Comparison of ENCODE assay signal across 11 cellular contexts in genomic region chr3:53056442-53056841, GRCh38. TPM values are rescaled to one million over a fixed set of nuclear protein-coding genes. Genes with fewer than 3 reads are reported as not detected.
DNase-seq lines count a peak whose midpoint lies in the region; ATAC-seq, FAIRE-seq and TF ChIP-seq lines count a peak whose summit lies in the region.
"Had no signal": no experiment of that assay in that cellular context is flagged by ENCODE, and none has a peak within 500 bp of the region (broad histone marks: within the 10 kb centered on the region; RNA-seq: fewer than 3 reads in every experiment).

No MANE protein-coding gene starts in this region.

- H3K79me2 ChIP-seq in K562 (ENCODE audit: control insufficient read depth, insufficient read depth, low read length): no peaks in the 10 kb centered on the region

- peaks cover 13% of the 10 kb centered on the region for H3K27me3 Mint-ChIP-seq in neural crest cell (ENCODE audit: low read depth)
- H3K27me3 Mint-ChIP-seq in activated naive CD8-positive, alpha-beta T cell treated with anti-CD3 and anti-CD28 coated beads, Interleukin-2, amount 50 U/mL, for 24 hours: no peaks in the 10 kb centered on the region
- H3K27me3 Mint-ChIP-seq: stimulated activated naive B cell treated with anti-CD40 and anti-IgM and Interleukin-4, amounts not matched to agents 10 μg/mL and 1 μg/mL and 100 μg/mL, for 72 hours had no signal

- ATAC-seq in K562 (peak; percentile 95), HG03432 (IDR thresholded peaks at IDR 0.05; ENCODE audit: unreplicated experiment) (no peak)
- no peak for ATAC-seq in activated naive CD8-positive, alpha-beta T cell treated with anti-CD3 and anti-CD28 coated beads, Interleukin-2, amount 50 U/mL, for 24 hours

- no peaks in the 10 kb centered on the region for H3K9me1 ChIP-seq in K562 (ENCODE audit: control insufficient read depth, insufficient read depth, low read length)

- H3K27me3 ChIP-seq in K562 (ENCODE audit: control insufficient read depth in 2 of 2, insufficient read depth in 2 of 2, low read length in 2 of 2): no peaks in the 10 kb centered on the region

- H4K20me1 ChIP-seq in K562 (replicated peaks; ENCODE audit: control insufficient read depth, insufficient read depth, low read length): no peaks in the 10 kb centered on the region

- no peak overlapping the region for H3K27ac Mint-ChIP-seq in neural crest cell (ENCODE audit: unreplicated experiment)
- H3K27ac Mint-ChIP-seq in activated naive CD8-positive, alpha-beta T cell treated with anti-CD3 and anti-CD28 coated beads, Interleukin-2, amount 50 U/mL, for 24 hours: no peak overlapping the region
- H3K27ac Mint-ChIP-seq: stimulated activated naive B cell treated with anti-CD40 and anti-IgM and Interleukin-4, amounts not matched to agents 10 μg/mL and 1 μg/mL and 100 μg/mL, for 72 hours had no signal

- no peaks in the 10 kb centered on the region for H3K4me1 ChIP-seq in K562 (replicated peaks in 1 of 2; ENCODE audit: control insufficient read depth in 2 of 2, insufficient read depth in 2 of 2, low read length in 2 of 2)

- no peaks in the 10 kb centered on the region for H3K4me1 Mint-ChIP-seq in neural crest cell
- no peaks in the 10 kb centered on the region for H3K4me1 Mint-ChIP-seq in activated naive CD8-positive, alpha-beta T cell treated with anti-CD3 and anti-CD28 coated beads, Interleukin-2, amount 50 U/mL, for 24 hours

- TF ChIP-seq POLR2A in K562 (conservative IDR thresholded peaks at IDR 0.05): no peak

- TF ChIP-seq CTCF in K562 (IDR thresholded peaks at IDR 0.05 in 2 of 3, conservative IDR thresholded peaks at IDR 0.05 in 1 of 3; ENCODE audit: insufficient read depth in 2 of 3, low read depth in 1 of 3, low read length in 3 of 3) (peak in 2 of 3 experiments; percentile 31 to 36; a peak in 3 of 6 replicates), neural crest cell (conservative IDR thresholded peaks at IDR 0.05) (peak; percentile 44)

- H3K4me2 ChIP-seq in K562 (ENCODE audit: insufficient read depth, low read length): no peak overlapping the region

- BruUV-seq in K562 (replicated peaks; lab: Mats Ljungman, UMichigan): no TSS peak

- intact Hi-C loops in K562 (cut with micrococcal nuclease): no loop called here

- no peaks in the 10 kb centered on the region for H3K36me3 ChIP-seq in K562 (ENCODE audit: control insufficient read depth, insufficient read depth, low read length)

- H3K27ac ChIP-seq in K562 (ENCODE audit: extremely low read depth, low read depth, low read length): no peak overlapping the region

- WGBS in K562 (ENCODE audit: insufficient coverage, low coverage, missing lambda C conversion rate): 28% methylated on average over 2 of the region's 2 CpGs

- TF ChIP-seq EP300 in K562 (IDR thresholded peaks at IDR 0.05; ENCODE audit: low read length): no peak

- H3K36me3 Mint-ChIP-seq in neural crest cell (ENCODE audit: low read depth): no peaks in the 10 kb centered on the region
- H3K36me3 Mint-ChIP-seq in activated naive CD8-positive, alpha-beta T cell treated with anti-CD3 and anti-CD28 coated beads, Interleukin-2, amount 50 U/mL, for 24 hours (ENCODE audit: low read depth): no peaks in the 10 kb centered on the region
- H3K36me3 Mint-ChIP-seq: stimulated activated naive B cell treated with anti-CD40 and anti-IgM and Interleukin-4, amounts not matched to agents 10 μg/mL and 1 μg/mL and 100 μg/mL, for 72 hours had no signal

- no peak for FAIRE-seq in K562 (lab: Jason Lieb, UNC)

- H3K4me3 ChIP-seq in K562: no peak overlapping the region

- H3K9me3 ChIP-seq in K562 (replicated peaks; ENCODE audit: control insufficient read depth, insufficient read depth, low read depth, low read length): no peaks in the 10 kb centered on the region

- H2AFZ ChIP-seq in K562 (ENCODE audit: low read depth, low read length): no peak overlapping the region

- no peak overlapping the region for H3K4me3 Mint-ChIP-seq in neural crest cell
- H3K4me3 Mint-ChIP-seq in activated naive CD8-positive, alpha-beta T cell treated with anti-CD3 and anti-CD28 coated beads, Interleukin-2, amount 50 U/mL, for 24 hours: no peak overlapping the region
- H3K4me3 Mint-ChIP-seq: stimulated activated naive B cell treated with anti-CD40 and anti-IgM and Interleukin-4, amounts not matched to agents 10 μg/mL and 1 μg/mL and 100 μg/mL, for 72 hours had no signal

- DNase-seq in NCI-H146 (lab: John Stamatoyannopoulos, UW) (peak; percentile 24), NCI-H146 treated with DMSO at 0.1 percent for 48 hours (lab: John Stamatoyannopoulos, UW; ENCODE audit: unreplicated experiment) (no peak), KBM-7 (peak; percentile 42), K562 (ENCODE audit: extremely low read depth in 1 of 4, low spot score in 3 of 4) (peak; percentile 20 to 38 (median 31)), neural crest cell (ENCODE audit: low read depth, low spot score) (no peak)
- no peak for DNase-seq in activated naive CD8-positive, alpha-beta T cell treated with anti-CD3 and anti-CD28 coated beads, Interleukin-2, amount 50 U/mL, for 24 hours
- DNase-seq in stimulated activated CD4-positive, alpha-beta T cell treated with anti-CD3 and anti-CD28 coated beads, Interleukin-12 subunit alpha, Interleukin-12 subunit beta, amount 100 ng/mL, for 4 hours: no peak
- DNase-seq: activated naive CD4-positive, alpha-beta T cell; Right ventricle myocardium superior; stimulated activated naive B cell treated with anti-CD40 and anti-IgM and Interleukin-4, amounts not matched to agents 10 μg/mL and 1 μg/mL and 100 μg/mL, for 72 hours had no signal

- TF ChIP-seq RAD21 in K562 (CRISPR knock-in tag; conservative IDR thresholded peaks at IDR 0.05 in 1 of 2, IDR thresholded peaks at IDR 0.05 in 1 of 2): 0 out of 4 replicates have a peak, but pooled peaks of 1 of the 2 experiments have one; percentile 13

- CTCF ChIA-PET in K562 (lab: Yijun Ruan, JAX; ENCODE audit: low intra/inter-chr PET ratio): no interaction called here

- H3K9ac ChIP-seq in K562 (ENCODE audit: insufficient read depth in 1 of 2, low read depth in 2 of 2, low read length in 2 of 2): no peak overlapping the region

- in situ Hi-C loops in KBM-7 (cut with MboI; ENCODE audit: low pct_unique_long_range_greater_than_20kb, low sequenced_read_pairs): no loop called here
- in situ Hi-C loops in K562 (cut with MboI): no loop called here

- H3K9me3 Mint-ChIP-seq in neural crest cell: no peaks in the 10 kb centered on the region
- no peaks in the 10 kb centered on the region for H3K9me3 Mint-ChIP-seq in activated naive CD8-positive, alpha-beta T cell treated with anti-CD3 and anti-CD28 coated beads, Interleukin-2, amount 50 U/mL, for 24 hours
- H3K9me3 Mint-ChIP-seq: stimulated activated naive B cell treated with anti-CD40 and anti-IgM and Interleukin-4, amounts not matched to agents 10 μg/mL and 1 μg/mL and 100 μg/mL, for 72 hours had no signal

- POLR2A ChIA-PET in K562 (lab: Yijun Ruan, JAX): no interaction called here

TF ChIP-seq in K562, 482 proteins besides CTCF, POLR2A, EP300 and RAD21 (continues in another document):
- TF ChIP-seq, protein P1, sequence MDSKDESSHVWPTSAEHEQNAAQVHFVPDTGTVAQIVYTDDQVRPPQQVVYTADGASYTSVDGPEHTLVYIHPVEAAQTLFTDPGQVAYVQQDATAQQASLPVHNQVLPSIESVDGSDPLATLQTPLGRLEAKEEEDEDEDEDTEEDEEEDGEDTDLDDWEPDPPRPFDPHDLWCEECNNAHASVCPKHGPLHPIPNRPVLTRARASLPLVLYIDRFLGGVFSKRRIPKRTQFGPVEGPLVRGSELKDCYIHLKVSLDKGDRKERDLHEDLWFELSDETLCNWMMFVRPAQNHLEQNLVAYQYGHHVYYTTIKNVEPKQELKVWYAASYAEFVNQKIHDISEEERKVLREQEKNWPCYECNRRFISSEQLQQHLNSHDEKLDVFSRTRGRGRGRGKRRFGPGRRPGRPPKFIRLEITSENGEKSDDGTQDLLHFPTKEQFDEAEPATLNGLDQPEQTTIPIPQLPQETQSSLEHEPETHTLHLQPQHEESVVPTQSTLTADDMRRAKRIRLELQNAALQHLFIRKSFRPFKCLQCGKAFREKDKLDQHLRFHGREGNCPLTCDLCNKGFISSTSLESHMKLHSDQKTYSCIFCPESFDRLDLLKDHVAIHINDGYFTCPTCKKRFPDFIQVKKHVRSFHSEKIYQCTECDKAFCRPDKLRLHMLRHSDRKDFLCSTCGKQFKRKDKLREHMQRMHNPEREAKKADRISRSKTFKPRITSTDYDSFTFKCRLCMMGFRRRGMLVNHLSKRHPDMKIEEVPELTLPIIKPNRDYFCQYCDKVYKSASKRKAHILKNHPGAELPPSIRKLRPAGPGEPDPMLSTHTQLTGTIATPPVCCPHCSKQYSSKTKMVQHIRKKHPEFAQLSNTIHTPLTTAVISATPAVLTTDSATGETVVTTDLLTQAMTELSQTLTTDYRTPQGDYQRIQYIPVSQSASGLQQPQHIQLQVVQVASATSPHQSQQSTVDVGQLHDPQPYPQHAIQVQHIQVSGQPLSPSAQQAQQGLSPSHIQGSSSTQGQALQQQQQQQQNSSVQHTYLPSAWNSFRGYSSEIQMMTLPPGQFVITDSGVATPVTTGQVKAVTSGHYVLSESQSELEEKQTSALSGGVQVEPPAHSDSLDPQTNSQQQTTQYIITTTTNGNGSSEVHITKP (IDR thresholded peaks at IDR 0.05; ENCODE audit: partially characterized antibody): peak; percentile 41
- TF ChIP-seq CHCHD3 (CRISPR knock-in tag; IDR thresholded peaks at IDR 0.05): no peak

RNA-seq across cellular contexts. Expression of gene SFMBT1, which starts 10.6 kb away (rescaled TPM):
- 9.9 and 14.6 TPM in 2 replicates for total RNA-seq in K562 (2011; cell fraction: chromatin; rRNA removed; ENCODE audit: low replicate concordance)
- total RNA-seq in K562 (2011; cell fraction: nucleolus; rRNA removed): 3.7 and 5.5 TPM in 2 replicates
- total RNA-seq in K562 (2011; cell fraction: nucleoplasm; rRNA removed): 5.8 and 6.8 TPM in 2 replicates
- total RNA-seq in K562 (2014; rRNA removed) (3.4 and 7.2 TPM in 2 replicates), K562 (2014; rRNA removed; fragmentation: Illumina TruSeq; extraction: Trizol) (4.9 and 5.2 TPM in 2 replicates), K562 (2015; rRNA removed; fragmentation: Illumina TruSeq; extraction: Trizol) (4.6 and 5.7 TPM in 2 replicates), K562 (2021) (5.9 and 6.6 TPM in 2 replicates), neural crest cell (19.8 and 20.6 TPM in 2 replicates)
- polyA plus RNA-seq in K562 (2011; rRNA removed) (3.7 and 3.8 TPM in 2 replicates), K562 (2014; fragmentation: Illumina TruSeq; extraction: Trizol) (3.2 and 3.3 TPM in 2 replicates), K562 (2014; fragmentation: Nextera tagmentation; extraction: Ambion mirVana) (1 to 10 TPM in 1 of 2 experiments, under 1 TPM in 1; 0.76 to 1.4 TPM), K562 (2014; rRNA removed) (3.6 and 3.9 TPM in 2 replicates)
- 1.4 and 3.6 TPM in 2 replicates for polyA plus RNA-seq in K562 (2011; cell fraction: cytosol; rRNA removed)
- 4.4 and 5.8 TPM in 2 replicates for polyA plus RNA-seq in K562 (2011; cell fraction: nucleus; rRNA removed)
- polyA plus RNA-seq in K562 (2012): 3.3 and 3.8 TPM in 2 replicates
- polyA minus RNA-seq in K562 (2011; rRNA and poly(A)+ RNA removed): 11.0 and 11.2 TPM in 2 replicates
- 4.4 and 7.1 TPM in 2 replicates for polyA minus RNA-seq in K562 (2011; cell fraction: cytosol; rRNA and poly(A)+ RNA removed)
- polyA minus RNA-seq in K562 (2011; cell fraction: nucleus; rRNA and poly(A)+ RNA removed): 4.2 and 7.0 TPM in 2 replicates

Comparison
In these comparisons a context has a peak if more than half of its experiments do, and no peak if none do; other contexts are left out.
1. DNase-seq: peak in NCI-H146 (single experiment), KBM-7 (single experiment) and K562 (4 of 4); none in NCI-H146 treated with DMSO at 0.1 percent for 48 hours (single experiment), neural crest cell (single experiment), activated naive CD8-positive, alpha-beta T cell treated with anti-CD3 and anti-CD28 coated beads, Interleukin-2, amount 50 U/mL, for 24 hours (single experiment) and stimulated activated CD4-positive, alpha-beta T cell treated with anti-CD3 and anti-CD28 coated beads, Interleukin-12 subunit alpha, Interleukin-12 subunit beta, amount 100 ng/mL, for 4 hours (single experiment).